Comparison of ENCODE assay signal across 1 cellular context in the genomic region with DNA sequence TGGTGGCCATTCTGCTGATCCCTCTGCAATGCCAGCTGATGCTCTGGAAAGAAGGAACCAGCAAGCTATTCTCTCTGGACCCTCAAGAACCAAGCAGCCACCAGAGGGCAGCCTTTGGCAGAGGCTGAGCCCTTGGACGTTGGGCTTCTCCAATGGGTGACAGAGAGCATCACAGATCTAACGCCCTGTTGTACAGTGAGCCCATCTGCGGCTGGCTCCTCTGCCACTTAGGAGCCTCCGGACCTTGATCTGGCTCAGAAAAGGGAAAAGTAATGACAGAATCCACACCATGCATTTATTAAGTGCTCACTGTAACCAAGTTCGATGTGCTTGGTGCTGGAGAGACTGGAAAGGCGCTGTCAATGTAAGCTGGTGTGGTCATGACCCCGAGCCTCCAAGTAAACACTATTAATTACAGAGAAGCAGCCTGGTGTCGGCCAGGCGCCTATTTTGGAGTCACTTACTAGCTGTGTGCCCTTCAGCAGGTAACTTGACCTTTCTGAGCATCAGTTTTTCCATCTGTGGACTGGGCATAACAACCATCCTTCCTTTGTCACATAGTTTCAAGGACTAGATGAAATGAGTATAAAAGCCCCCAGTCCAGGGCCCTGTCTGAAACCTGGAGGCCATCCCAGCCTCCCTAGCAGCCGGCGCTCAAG.
TF ChIP-seq lines count a peak whose summit lies in the region.

No MANE protein-coding gene starts in this region.

TF ChIP-seq in SK-N-SH treated with all-trans-retinoic acid at 6 μM for 48 hours, 23 proteins besides CTCF, POLR2A, EP300 and RAD21 (continued from another document):
- TF ChIP-seq PPARA (CRISPR knock-in tag; IDR thresholded peaks at IDR 0.05; ENCODE audit: borderline replicate concordance) (no peak), ISL1 (CRISPR knock-in tag; IDR thresholded peaks at IDR 0.05) (no peak)
